ENCODE assay signal across 14 cellular contexts in genomic region chr4:110164856-110165255, GRCh38. TPM values are rescaled to one million over a fixed set of nuclear protein-coding genes. Genes with fewer than 3 reads are reported as not detected.
DNase-seq lines count a peak whose midpoint lies in the region; ATAC-seq, FAIRE-seq and TF ChIP-seq lines count a peak whose summit lies in the region.
"Had no signal": no experiment of that assay in that cellular context is flagged by ENCODE, and none has a peak within 500 bp of the region (broad histone marks: within the 10 kb centered on the region; RNA-seq: fewer than 3 reads in every experiment).

No MANE protein-coding gene starts in this region.

- TF ChIP-seq POLR2A in endothelial cell of umbilical vein (IDR thresholded peaks at IDR 0.05; ENCODE audit: low read depth, low read length) (no peak), body of pancreas (IDR thresholded peaks at IDR 0.05) (no peak)

- H3K4me3 Mint-ChIP-seq in activated T-cell treated with anti-CD3 and anti-CD28 coated beads, Interleukin-2, amount 50 U/mL, for 72 hours: peak overlapping the region; percentile 45 to 65
- H3K4me3 Mint-ChIP-seq in stimulated activated naive CD8-positive, alpha-beta T cell treated with anti-CD3 and anti-CD28 coated beads, Interleukin-15, Interleukin-2, amounts not matched to agents 100 ng/mL and 50 ng/mL, for 24 hours: no peak overlapping the region

- dilution Hi-C loops in endothelial cell of umbilical vein (cut with MboI; ENCODE audit: extremely low pct_ligation_motif_present, low sequenced_read_pairs): no loop called here

- H3K36me3 Mint-ChIP-seq in activated T-cell treated with anti-CD3 and anti-CD28 coated beads, Interleukin-2, amount 50 U/mL, for 72 hours (ENCODE audit: insufficient read depth in 2 of 2): peaks cover 2 to 5% of the 10 kb centered on the region in 2 donors
- H3K36me3 Mint-ChIP-seq in stimulated activated naive CD8-positive, alpha-beta T cell treated with anti-CD3 and anti-CD28 coated beads, Interleukin-15, Interleukin-2, amounts not matched to agents 100 ng/mL and 50 ng/mL, for 24 hours (ENCODE audit: low read depth): peaks cover 9% of the 10 kb centered on the region

- POLR2A ChIA-PET in endothelial cell of umbilical vein (lab: Charles Lee): no interaction called here

- intact Hi-C loops in endothelial cell of umbilical vein (cut with micrococcal nuclease) (loop anchor here (2.0 kb wide), 1 partner anchor 78 kb away; no protein-coding TSS in a partner anchor), body of pancreas (cut with DNase I) (no loop called here)

- no peaks in the 10 kb centered on the region for H3K9me3 ChIP-seq in RWPE2 (ENCODE audit: severe bottlenecking)
- no peaks in the 10 kb centered on the region for H3K9me3 ChIP-seq in endothelial cell of umbilical vein (replicated peaks; ENCODE audit: control insufficient read depth, insufficient read depth, low read length)
- H3K9me3 ChIP-seq in body of pancreas: no peaks in the 10 kb centered on the region
- H3K9me3 ChIP-seq: esophagus muscularis mucosa, thyroid gland had no signal

- H3K4me3 ChIP-seq in RWPE2 (ENCODE audit: severe bottlenecking) (no peak overlapping the region), endothelial cell of umbilical vein (replicated peaks in 1 of 3; ENCODE audit: insufficient read depth in 1 of 3, low read depth in 1 of 3, low read length in 3 of 3) (no peak overlapping the region), body of pancreas (no peak overlapping the region)
- H3K4me3 ChIP-seq: esophagus muscularis mucosa, thyroid gland had no signal

- H3K27ac ChIP-seq in RWPE2 (ENCODE audit: poor library complexity, severe bottlenecking): peak overlapping the region; percentile 83
- H3K27ac ChIP-seq in endothelial cell of umbilical vein (ENCODE audit: insufficient read depth, low read depth, low read length): no peak overlapping the region
- H3K27ac ChIP-seq in body of pancreas: no peak overlapping the region
- H3K27ac ChIP-seq: esophagus muscularis mucosa, thyroid gland had no signal

- H3K4me1 ChIP-seq in RWPE2 (ENCODE audit: insufficient read depth, poor library complexity, severe bottlenecking) (peaks cover 47% of the 10 kb centered on the region), endothelial cell of umbilical vein (ENCODE audit: control insufficient read depth, extremely low read depth, insufficient read depth, low read length) (peaks cover 15% of the 10 kb centered on the region), body of pancreas (peaks cover 10% of the 10 kb centered on the region)
- H3K4me1 ChIP-seq: esophagus muscularis mucosa, thyroid gland had no signal

- no peaks in the 10 kb centered on the region for H3K79me2 ChIP-seq in endothelial cell of umbilical vein (ENCODE audit: control insufficient read depth, insufficient read depth, low read length)

- peaks cover 20% of the 10 kb centered on the region for H3K36me3 ChIP-seq in RWPE2 (ENCODE audit: low read depth)
- no peaks in the 10 kb centered on the region for H3K36me3 ChIP-seq in endothelial cell of umbilical vein (ENCODE audit: control insufficient read depth in 2 of 2, extremely low read depth in 1 of 2, insufficient read depth in 2 of 2, low read length in 2 of 2)
- no peaks in the 10 kb centered on the region for H3K36me3 ChIP-seq in body of pancreas (replicated peaks in 1 of 2; ENCODE audit: insufficient read depth in 1 of 2, low read depth in 2 of 2)
- H3K36me3 ChIP-seq: esophagus muscularis mucosa, thyroid gland had no signal

- CTCF ChIA-PET in endothelial cell of umbilical vein (lab: Charles Lee): interaction anchor here (0.8 to 1.5 kb wide), 6 partner anchors 11 to 116 kb away, joined by 3 to 7 read pairs (median 4); no protein-coding TSS in a partner anchor

- no peaks in the 10 kb centered on the region for H4K20me1 ChIP-seq in endothelial cell of umbilical vein (replicated peaks; ENCODE audit: control insufficient read depth, extremely low read depth, insufficient read depth, low read length)

- peaks cover 38% of the 10 kb centered on the region for H3K4me1 Mint-ChIP-seq in activated T-cell treated with anti-CD3 and anti-CD28 coated beads, Interleukin-2, amount 50 U/mL, for 72 hours (ENCODE audit: low read depth)
- peaks cover 36% of the 10 kb centered on the region for H3K4me1 Mint-ChIP-seq in stimulated activated naive CD8-positive, alpha-beta T cell treated with anti-CD3 and anti-CD28 coated beads, Interleukin-15, Interleukin-2, amounts not matched to agents 100 ng/mL and 50 ng/mL, for 24 hours (ENCODE audit: low read depth)

- H3K4me2 ChIP-seq in endothelial cell of umbilical vein (ENCODE audit: insufficient read depth, low read length): no peak overlapping the region

- no peaks in the 10 kb centered on the region for H3K9me1 ChIP-seq in endothelial cell of umbilical vein (replicated peaks; ENCODE audit: control insufficient read depth, extremely low read depth, insufficient read depth, low read length)

- no peaks in the 10 kb centered on the region for H3K27me3 Mint-ChIP-seq in activated T-cell treated with anti-CD3 and anti-CD28 coated beads, Interleukin-2, amount 50 U/mL, for 72 hours (ENCODE audit: low read depth)
- H3K27me3 Mint-ChIP-seq in stimulated activated naive CD8-positive, alpha-beta T cell treated with anti-CD3 and anti-CD28 coated beads, Interleukin-15, Interleukin-2, amounts not matched to agents 100 ng/mL and 50 ng/mL, for 24 hours: no peaks in the 10 kb centered on the region

- H3K27ac Mint-ChIP-seq in activated T-cell treated with anti-CD3 and anti-CD28 coated beads, Interleukin-2, amount 50 U/mL, for 72 hours: peak overlapping the region; percentile 95
- peak overlapping the region; percentile 98 for H3K27ac Mint-ChIP-seq in stimulated activated naive CD8-positive, alpha-beta T cell treated with anti-CD3 and anti-CD28 coated beads, Interleukin-15, Interleukin-2, amounts not matched to agents 100 ng/mL and 50 ng/mL, for 24 hours

- no peak overlapping the region for H3K9ac ChIP-seq in endothelial cell of umbilical vein (replicated peaks; ENCODE audit: extremely low read depth, insufficient read depth, low read length)

- peak overlapping the region; percentile 30 for H2AFZ ChIP-seq in endothelial cell of umbilical vein (ENCODE audit: low read depth, low read length)

- FAIRE-seq in endothelial cell of umbilical vein (lab: Jason Lieb, UNC): no peak
- FAIRE-seq: islet of Langerhans had no signal

- 86 to 95% methylated on average over 2 of the region's 2 CpGs for WGBS in body of pancreas, 2 donors

- no peaks in the 10 kb centered on the region for H3K9me3 Mint-ChIP-seq in activated T-cell treated with anti-CD3 and anti-CD28 coated beads, Interleukin-2, amount 50 U/mL, for 72 hours
- H3K9me3 Mint-ChIP-seq in stimulated activated naive CD8-positive, alpha-beta T cell treated with anti-CD3 and anti-CD28 coated beads, Interleukin-15, Interleukin-2, amounts not matched to agents 100 ng/mL and 50 ng/mL, for 24 hours: peaks cover 3% of the 10 kb centered on the region

- ATAC-seq in activated T-cell treated with anti-CD3 and anti-CD28 coated beads, Interleukin-2, amount 50 U/mL, for 72 hours (replicated peaks in 1 of 2): peak; percentile 10 to 12
- ATAC-seq in RWPE2 (ENCODE audit: low read depth): no peak
- ATAC-seq in body of pancreas: no peak
- no peak for ATAC-seq in HG03432 (IDR thresholded peaks at IDR 0.05; ENCODE audit: unreplicated experiment)
- ATAC-seq: Panc1 had no signal

- H3K27me3 ChIP-seq in RWPE2 (ENCODE audit: insufficient read depth, poor library complexity, severe bottlenecking) (no peaks in the 10 kb centered on the region), endothelial cell of umbilical vein (ENCODE audit: control insufficient read depth in 2 of 2, insufficient read depth in 2 of 2, low read length in 2 of 2) (no peaks in the 10 kb centered on the region), body of pancreas (no peaks in the 10 kb centered on the region)
- H3K27me3 ChIP-seq: esophagus muscularis mucosa, thyroid gland had no signal

- no peak for DNase-seq in activated T-cell treated with anti-CD3 and anti-CD28 coated beads, Interleukin-2, amount 50 U/mL, for 72 hours
- DNase-seq in activated T-cell treated with anti-CD3 and anti-CD28 coated beads, Interleukin-2, amount 50 U/mL, for 1 hour: no peak
- DNase-seq in RWPE2 (ENCODE audit: low spot score) (no peak), endothelial cell of umbilical vein (ENCODE audit: low read depth, low spot score) (no peak), body of pancreas (no peak), SKM-1 treated with dmso at 0.1 percent for 144 hours (lab: John Stamatoyannopoulos, UW; ENCODE audit: unreplicated experiment) (no peak)
- DNase-seq: NCI-H1694 treated with DMSO at 0.1 percent for 48 hours, occipital lobe, thyroid gland had no signal

- no TSS peak for BruUV-seq in endothelial cell of umbilical vein (replicated peaks; lab: Mats Ljungman, UMichigan)

- no peak for TF ChIP-seq CTCF in RWPE2 (IDR thresholded peaks at IDR 0.05; ENCODE audit: poor library complexity, severe bottlenecking)
- TF ChIP-seq CTCF in endothelial cell of umbilical vein (IDR thresholded peaks at IDR 0.05; ENCODE audit: extremely low read depth in 1 of 2, insufficient read depth in 1 of 2, low read depth in 1 of 2, low read length in 2 of 2): no peak
- TF ChIP-seq CTCF in body of pancreas (IDR thresholded peaks at IDR 0.05): no peak

TF ChIP-seq in endothelial cell of umbilical vein, 7 proteins besides CTCF, POLR2A, EP300 and RAD21 (continues in another document):
- no peak for TF ChIP-seq FOS (IDR thresholded peaks at IDR 0.05; ENCODE audit: borderline replicate concordance, insufficient read depth, low read length)
- no peak for TF ChIP-seq POLR2AphosphoS5 (IDR thresholded peaks at IDR 0.05; ENCODE audit: insufficient read depth, low read depth, low read length)
- no peak for TF ChIP-seq JUN (IDR thresholded peaks at IDR 0.05; ENCODE audit: borderline replicate concordance, insufficient read depth, insufficient read length, low read depth)
- TF ChIP-seq GATA2 (IDR thresholded peaks at IDR 0.05; ENCODE audit: insufficient read depth, insufficient read length, low read depth, low read length): no peak
- TF ChIP-seq, protein P1, sequence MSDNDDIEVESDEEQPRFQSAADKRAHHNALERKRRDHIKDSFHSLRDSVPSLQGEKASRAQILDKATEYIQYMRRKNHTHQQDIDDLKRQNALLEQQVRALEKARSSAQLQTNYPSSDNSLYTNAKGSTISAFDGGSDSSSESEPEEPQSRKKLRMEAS (IDR thresholded peaks at IDR 0.05; ENCODE audit: insufficient read depth, insufficient read length): no peak
- no peak for TF ChIP-seq MYC (IDR thresholded peaks at IDR 0.05; ENCODE audit: low read depth, low read length)

RNA-seq across cellular contexts. Expression of gene ELOVL6, which starts 33.6 kb away (rescaled TPM):
- total RNA-seq in activated T-cell treated with anti-CD3 and anti-CD28 coated beads, Interleukin-2, amount 50 U/mL, for 72 hours: 10 to 100 TPM; 15.8 to 21.3 TPM
- 21.7 and 26.1 TPM in 2 replicates for total RNA-seq in endothelial cell of umbilical vein
- polyA plus RNA-seq in endothelial cell of umbilical vein: 6.4 and 6.8 TPM in 2 replicates
- polyA plus RNA-seq in endothelial cell of umbilical vein (2011; cell fraction: cytosol; rRNA removed): 10.3 and 11.2 TPM in 2 replicates
- polyA plus RNA-seq in endothelial cell of umbilical vein (2011; cell fraction: nucleus; rRNA removed): 7.0 and 8.0 TPM in 2 replicates
- polyA plus RNA-seq in endothelial cell of umbilical vein (2012): 7.6 and 12.7 TPM in 2 replicates
- 18.1 and 24.8 TPM in 2 replicates for polyA minus RNA-seq in endothelial cell of umbilical vein
- 3.1 TPM for polyA minus RNA-seq in endothelial cell of umbilical vein (2011; cell fraction: cytosol; rRNA and poly(A)+ RNA removed)
- 6.4 and 12.0 TPM in 2 replicates for polyA minus RNA-seq in endothelial cell of umbilical vein (2011; cell fraction: nucleus; rRNA and poly(A)+ RNA removed)
- under 1 TPM; 0.78 to 0.99 TPM for total RNA-seq in body of pancreas

Comparison
In these comparisons a context has a peak if more than half of its experiments do, and no peak if none do; other contexts are left out.
1. ATAC-seq: peak in activated T-cell treated with anti-CD3 and anti-CD28 coated beads, Interleukin-2, amount 50 U/mL, for 72 hours (2 of 2); none in RWPE2 (single experiment), body of pancreas (single experiment) and HG03432 (single experiment).
2. RNA of gene ELOVL6, which starts 33.6 kb away (total RNA-seq): 21.7 to 26.1 TPM in endothelial cell of umbilical vein and 15.8 to 21.3 TPM in activated T-cell treated with anti-CD3 and anti-CD28 coated beads, Interleukin-2, amount 50 U/mL, for 72 hours; 0.78 to 0.99 TPM in body of pancreas; every median in the first group is over 4 times any median in the second.